In the genomic region with DNA sequence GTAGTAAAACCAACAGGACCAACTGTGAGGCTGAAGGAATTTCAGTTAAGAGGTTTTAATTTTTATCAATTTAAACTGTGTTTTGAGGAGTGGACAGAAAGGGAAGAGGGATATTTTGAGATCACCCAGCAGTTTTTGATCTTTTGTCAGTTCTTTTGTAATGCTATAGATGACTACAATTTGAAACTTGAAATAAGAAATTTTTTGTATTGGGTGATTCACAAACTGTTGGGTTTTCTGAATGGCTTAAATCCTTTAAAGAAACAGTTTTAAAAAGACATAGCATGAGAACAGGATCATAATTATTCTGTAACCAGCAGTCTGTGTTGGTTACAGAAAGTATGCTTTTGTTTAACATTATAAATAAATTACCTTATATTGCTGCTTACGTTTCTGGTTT, we compare ENCODE assay signal across 1 cellular context.
TF ChIP-seq lines count a peak whose summit lies in the region.

No MANE protein-coding gene starts in this region.

TF ChIP-seq in SK-N-SH treated with all-trans-retinoic acid at 6 μM for 48 hours, 23 proteins besides CTCF, POLR2A, EP300 and RAD21 (continued from another document):
- TF ChIP-seq, protein P1, sequence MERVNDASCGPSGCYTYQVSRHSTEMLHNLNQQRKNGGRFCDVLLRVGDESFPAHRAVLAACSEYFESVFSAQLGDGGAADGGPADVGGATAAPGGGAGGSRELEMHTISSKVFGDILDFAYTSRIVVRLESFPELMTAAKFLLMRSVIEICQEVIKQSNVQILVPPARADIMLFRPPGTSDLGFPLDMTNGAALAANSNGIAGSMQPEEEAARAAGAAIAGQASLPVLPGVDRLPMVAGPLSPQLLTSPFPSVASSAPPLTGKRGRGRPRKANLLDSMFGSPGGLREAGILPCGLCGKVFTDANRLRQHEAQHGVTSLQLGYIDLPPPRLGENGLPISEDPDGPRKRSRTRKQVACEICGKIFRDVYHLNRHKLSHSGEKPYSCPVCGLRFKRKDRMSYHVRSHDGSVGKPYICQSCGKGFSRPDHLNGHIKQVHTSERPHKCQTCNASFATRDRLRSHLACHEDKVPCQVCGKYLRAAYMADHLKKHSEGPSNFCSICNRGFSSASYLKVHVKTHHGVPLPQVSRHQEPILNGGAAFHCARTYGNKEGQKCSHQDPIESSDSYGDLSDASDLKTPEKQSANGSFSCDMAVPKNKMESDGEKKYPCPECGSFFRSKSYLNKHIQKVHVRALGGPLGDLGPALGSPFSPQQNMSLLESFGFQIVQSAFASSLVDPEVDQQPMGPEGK (CRISPR knock-in tag; IDR thresholded peaks at IDR 0.05; ENCODE audit: borderline replicate concordance): no peak
- TF ChIP-seq, protein P2, sequence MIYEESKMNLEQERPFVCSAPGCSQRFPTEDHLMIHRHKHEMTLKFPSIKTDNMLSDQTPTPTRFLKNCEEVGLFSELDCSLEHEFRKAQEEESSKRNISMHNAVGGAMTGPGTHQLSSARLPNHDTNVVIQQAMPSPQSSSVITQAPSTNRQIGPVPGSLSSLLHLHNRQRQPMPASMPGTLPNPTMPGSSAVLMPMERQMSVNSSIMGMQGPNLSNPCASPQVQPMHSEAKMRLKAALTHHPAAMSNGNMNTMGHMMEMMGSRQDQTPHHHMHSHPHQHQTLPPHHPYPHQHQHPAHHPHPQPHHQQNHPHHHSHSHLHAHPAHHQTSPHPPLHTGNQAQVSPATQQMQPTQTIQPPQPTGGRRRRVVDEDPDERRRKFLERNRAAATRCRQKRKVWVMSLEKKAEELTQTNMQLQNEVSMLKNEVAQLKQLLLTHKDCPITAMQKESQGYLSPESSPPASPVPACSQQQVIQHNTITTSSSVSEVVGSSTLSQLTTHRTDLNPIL (CRISPR knock-in tag; IDR thresholded peaks at IDR 0.05; ENCODE audit: low read depth): no peak
- TF ChIP-seq ZFP30 (CRISPR knock-in tag; IDR thresholded peaks at IDR 0.05) (no peak), TOX (CRISPR knock-in tag; IDR thresholded peaks at IDR 0.05; ENCODE audit: borderline replicate concordance) (no peak), CSDC2 (CRISPR knock-in tag; IDR thresholded peaks at IDR 0.05) (no peak), ISL1 (CRISPR knock-in tag; IDR thresholded peaks at IDR 0.05) (no peak), ZFP3 (CRISPR knock-in tag; IDR thresholded peaks at IDR 0.05) (no peak), PPARA (CRISPR knock-in tag; IDR thresholded peaks at IDR 0.05; ENCODE audit: borderline replicate concordance) (no peak), ZNF8 (CRISPR knock-in tag; IDR thresholded peaks at IDR 0.05) (no peak), ESRRG (CRISPR knock-in tag; IDR thresholded peaks at IDR 0.05) (no peak)
- TF ChIP-seq, protein P3, sequence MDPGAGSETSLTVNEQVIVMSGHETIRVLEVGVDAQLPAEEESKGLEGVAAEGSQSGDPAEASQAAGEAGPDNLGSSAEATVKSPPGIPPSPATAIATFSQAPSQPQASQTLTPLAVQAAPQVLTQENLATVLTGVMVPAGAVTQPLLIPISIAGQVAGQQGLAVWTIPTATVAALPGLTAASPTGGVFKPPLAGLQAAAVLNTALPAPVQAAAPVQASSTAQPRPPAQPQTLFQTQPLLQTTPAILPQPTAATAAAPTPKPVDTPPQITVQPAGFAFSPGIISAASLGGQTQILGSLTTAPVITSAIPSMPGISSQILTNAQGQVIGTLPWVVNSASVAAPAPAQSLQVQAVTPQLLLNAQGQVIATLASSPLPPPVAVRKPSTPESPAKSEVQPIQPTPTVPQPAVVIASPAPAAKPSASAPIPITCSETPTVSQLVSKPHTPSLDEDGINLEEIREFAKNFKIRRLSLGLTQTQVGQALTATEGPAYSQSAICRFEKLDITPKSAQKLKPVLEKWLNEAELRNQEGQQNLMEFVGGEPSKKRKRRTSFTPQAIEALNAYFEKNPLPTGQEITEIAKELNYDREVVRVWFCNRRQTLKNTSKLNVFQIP (CRISPR knock-in tag; IDR thresholded peaks at IDR 0.05; ENCODE audit: borderline replicate concordance, low read depth): no peak
TF ChIP-seq in SK-N-SH treated with all-trans-retinoic acid at 6 μM for 48 hours: peak in this region for 0.
